ENCODE assay signal across 12 cellular contexts in genomic region chr4:87690947-87691346, GRCh38. TPM values are rescaled to one million over a fixed set of nuclear protein-coding genes. Genes with fewer than 3 reads are reported as not detected.
"Had no signal": no experiment of that assay in that cellular context is flagged by ENCODE, and none has a peak within 500 bp of the region (broad histone marks: within the 10 kb centered on the region; RNA-seq: fewer than 3 reads in every experiment).

No MANE protein-coding gene starts in this region.

RNA-seq across cellular contexts. Expression of gene DMP1, which starts 40.9 kb away (rescaled TPM):
- total RNA-seq: stomach, subcutaneous adipose tissue, suprapubic skin, thyroid gland, tibial nerve, transverse colon, upper lobe of left lung, upper lobe of right lung, ureter, urinary bladder, uterus, vagina had no signal
- polyA plus RNA-seq: stomach, urinary bladder had no signal
